ENCODE assay signal across 1 cellular context in genomic region chr17:81923302-81924260, GRCh38.
TF ChIP-seq lines count a peak whose summit lies in the region.

No MANE protein-coding gene starts in this region.

TF ChIP-seq in K562, 482 proteins besides CTCF, POLR2A, EP300 and RAD21 (continued from another document):
- TF ChIP-seq ZSCAN29 (IDR thresholded peaks at IDR 0.05) (no peak), SETDB1 (IDR thresholded peaks at IDR 0.05; ENCODE audit: low read length) (no peak), FOXP1 (CRISPR knock-in tag; IDR thresholded peaks at IDR 0.05) (peak; percentile 56; the same call in 1 of the 2 replicates), RBM34 (IDR thresholded peaks at IDR 0.05; ENCODE audit: borderline replicate concordance, insufficient read depth, low read length) (no peak), ZNF780A (CRISPR knock-in tag; IDR thresholded peaks at IDR 0.05) (no peak)
- TF ChIP-seq, protein P1, sequence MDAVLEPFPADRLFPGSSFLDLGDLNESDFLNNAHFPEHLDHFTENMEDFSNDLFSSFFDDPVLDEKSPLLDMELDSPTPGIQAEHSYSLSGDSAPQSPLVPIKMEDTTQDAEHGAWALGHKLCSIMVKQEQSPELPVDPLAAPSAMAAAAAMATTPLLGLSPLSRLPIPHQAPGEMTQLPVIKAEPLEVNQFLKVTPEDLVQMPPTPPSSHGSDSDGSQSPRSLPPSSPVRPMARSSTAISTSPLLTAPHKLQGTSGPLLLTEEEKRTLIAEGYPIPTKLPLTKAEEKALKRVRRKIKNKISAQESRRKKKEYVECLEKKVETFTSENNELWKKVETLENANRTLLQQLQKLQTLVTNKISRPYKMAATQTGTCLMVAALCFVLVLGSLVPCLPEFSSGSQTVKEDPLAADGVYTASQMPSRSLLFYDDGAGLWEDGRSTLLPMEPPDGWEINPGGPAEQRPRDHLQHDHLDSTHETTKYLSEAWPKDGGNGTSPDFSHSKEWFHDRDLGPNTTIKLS (IDR thresholded peaks at IDR 0.05; ENCODE audit: borderline replicate concordance, low read depth) = peak; percentile 58; the same call in 1 of the 2 replicates
- TF ChIP-seq, protein P2, sequence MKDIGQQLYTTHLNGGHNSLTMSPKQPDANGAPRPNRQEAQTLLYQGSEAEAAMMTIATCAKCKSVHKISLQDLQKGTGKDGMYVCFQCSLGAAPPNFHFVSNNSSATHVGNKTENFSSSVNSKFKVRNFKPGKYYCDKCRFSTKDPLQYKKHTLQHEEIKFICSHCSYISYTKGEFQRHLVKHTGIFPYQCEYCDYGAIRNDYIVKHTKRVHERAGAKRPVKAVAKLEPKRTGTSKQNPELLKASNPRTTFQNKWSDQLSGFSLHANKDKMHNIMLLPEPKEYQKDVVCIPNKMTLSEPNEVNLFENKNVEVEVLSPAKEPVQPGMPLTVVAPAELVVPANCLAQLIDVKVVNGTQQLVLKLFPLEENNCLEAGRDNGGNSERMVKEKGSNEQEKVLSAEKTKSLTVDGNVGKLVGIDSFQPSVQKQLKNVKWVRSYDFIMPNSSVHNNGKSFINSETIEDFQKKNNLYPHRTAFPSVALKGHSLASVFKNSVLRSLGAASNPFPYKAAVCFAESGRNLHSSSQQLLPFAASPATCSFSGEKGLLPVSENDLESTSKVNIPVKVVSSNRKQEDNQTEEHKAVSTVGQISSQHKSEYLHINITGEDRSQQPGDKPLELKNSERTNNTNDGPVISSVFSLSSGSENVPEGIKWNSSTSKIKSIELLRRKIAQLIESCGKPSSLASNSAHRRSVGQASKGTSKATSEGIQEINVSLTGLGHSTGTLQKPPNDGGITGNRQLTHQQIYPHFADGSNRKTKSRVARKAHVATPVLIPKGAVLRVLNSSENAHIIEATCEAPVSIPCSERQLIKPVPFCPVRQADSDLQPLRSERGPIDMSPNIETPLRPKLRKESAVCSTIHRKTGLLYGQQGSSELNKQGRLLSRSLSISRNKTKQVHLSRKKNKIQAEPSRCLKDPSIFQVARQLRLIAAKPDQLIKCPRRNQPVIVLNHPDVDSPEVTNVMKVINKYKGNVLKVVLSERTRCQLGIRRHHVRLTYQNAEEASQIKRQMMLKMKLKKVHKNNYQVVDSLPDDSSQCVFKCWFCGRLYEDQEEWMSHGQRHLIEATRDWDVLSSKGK (CRISPR knock-in tag; IDR thresholded peaks at IDR 0.05) = no peak
